ENCODE assay signal across 8 cellular contexts in genomic region chr17:28953444-28954118, GRCh38. TPM values are rescaled to one million over a fixed set of nuclear protein-coding genes. Genes with fewer than 3 reads are reported as not detected.
A peak's percentile ranks its signal among the peaks of the same experiment; 100 is the strongest.
DNase-seq lines count a peak whose midpoint lies in the region; ATAC-seq and TF ChIP-seq lines count a peak whose summit lies in the region.

No MANE protein-coding gene starts in this region.

- no peak overlapping the region for H2BK120ac ChIP-seq in mesenchymal stem cell (ENCODE audit: low read depth, low read length)

- POLR2A ChIA-PET in HEK293T (lab: Yijun Ruan, JAX): interaction anchor here (1.0 to 3.1 kb wide), 8 partner anchors 8 to 308 kb away, joined by 3 to 61 read pairs (median 4); partner anchors contain the start of genes BLTP2, FLOT2, NEK8 and RPL23A

- H2AK5ac ChIP-seq in mesenchymal stem cell (ENCODE audit: low read length, severe bottlenecking): no peak overlapping the region

- H3K23ac ChIP-seq in mesenchymal stem cell (ENCODE audit: low read length in 2 of 2): no peak overlapping the region

- H3K4me3 ChIP-seq in cardiac fibroblast (replicated peaks in 1 of 2; ENCODE audit: low read depth in 2 of 2, low read length in 2 of 2) (no peak overlapping the region), mesenchymal stem cell (ENCODE audit: insufficient read depth in 1 of 2, low read depth in 1 of 2, low read length in 2 of 2) (no peak overlapping the region)

- H2AFZ ChIP-seq in mesenchymal stem cell (ENCODE audit: low read depth, low read length): no peak overlapping the region

- DNase-seq in D341Med (ENCODE audit: low spot score) (peak; percentile 69), HEK293T (ENCODE audit: extremely low spot score) (peak; percentile 45), T-helper 9 cell (peak; percentile 38), cardiac fibroblast (ENCODE audit: low read depth in 2 of 2) (peak; percentile 55 to 61), mesenchymal stem cell (peak; percentile 64)

- no peak overlapping the region for H3K14ac ChIP-seq in mesenchymal stem cell (ENCODE audit: low read length in 2 of 2)

- no peak overlapping the region for H4K91ac ChIP-seq in mesenchymal stem cell (ENCODE audit: low read length)

- TF ChIP-seq CTCF in cardiac fibroblast (IDR thresholded peaks at IDR 0.05; ENCODE audit: low read depth, low read length): peak; percentile 96

- no peak overlapping the region for H3K9ac ChIP-seq in mesenchymal stem cell (ENCODE audit: low read length)

- H3K79me1 ChIP-seq in mesenchymal stem cell (replicated peaks; ENCODE audit: low read length, poor library complexity, severe bottlenecking): peaks cover 3% of the 10 kb centered on the region

- H4K8ac ChIP-seq in mesenchymal stem cell (ENCODE audit: low read length): no peak overlapping the region

- no peak overlapping the region for H2BK5ac ChIP-seq in mesenchymal stem cell (ENCODE audit: low read depth, low read length, poor library complexity, severe bottlenecking)

- no peak overlapping the region for H2BK12ac ChIP-seq in mesenchymal stem cell (ENCODE audit: low read length in 2 of 2)

- H3K4me2 ChIP-seq in mesenchymal stem cell (ENCODE audit: low read length, poor library complexity, severe bottlenecking): no peak overlapping the region

- no peak overlapping the region for H3K4ac ChIP-seq in mesenchymal stem cell (ENCODE audit: low read depth in 1 of 2, low read length in 2 of 2)

- CTCF ChIA-PET in HEK293T (lab: Yijun Ruan, JAX): interaction anchor here (0.6 to 3.7 kb wide), 28 partner anchors 8 to 234 kb away, joined by 3 to 50 read pairs (median 4); partner anchors contain the start of genes FAM222B, NEK8 and RPL23A

- no peaks in the 10 kb centered on the region for H3K27me3 ChIP-seq in mesenchymal stem cell (ENCODE audit: control insufficient read depth in 1 of 2, insufficient read depth in 1 of 2, low read length in 2 of 2)

- no peaks in the 10 kb centered on the region for H3K36me3 ChIP-seq in mesenchymal stem cell (ENCODE audit: control insufficient read depth in 1 of 2, insufficient read depth in 2 of 2, low read depth in 1 of 2, low read length in 2 of 2)

- H3K9me3 ChIP-seq in mesenchymal stem cell (ENCODE audit: control insufficient read depth, low read length): no peaks in the 10 kb centered on the region

- peaks cover 3% of the 10 kb centered on the region for H3K4me1 ChIP-seq in mesenchymal stem cell (ENCODE audit: control insufficient read depth, insufficient read depth, low read depth, low read length)

- H2BK15ac ChIP-seq in mesenchymal stem cell (ENCODE audit: low read depth, poor library complexity, severe bottlenecking): no peak overlapping the region

- H3K18ac ChIP-seq in mesenchymal stem cell (ENCODE audit: low read depth in 1 of 2, low read length in 2 of 2): no peak overlapping the region

- ATAC-seq in HG02759 (IDR thresholded peaks at IDR 0.05; ENCODE audit: unreplicated experiment) (no peak), GM21381 (IDR thresholded peaks at IDR 0.05; ENCODE audit: unreplicated experiment) (no peak)

- H3K27ac ChIP-seq in mesenchymal stem cell (ENCODE audit: low read length, poor library complexity, severe bottlenecking) (no peak overlapping the region), temporal lobe (ENCODE audit: low read depth, low read length) (peak overlapping the region; percentile 77)

- 26% methylated on average over 5 of the region's 5 CpGs for WGBS in mesenchymal stem cell

TF ChIP-seq in HEK293T, 16 proteins besides CTCF, POLR2A, EP300 and RAD21:
- TF ChIP-seq NFRKB (IDR thresholded peaks at IDR 0.05): no peak
- no peak for TF ChIP-seq ELF4 (IDR thresholded peaks at IDR 0.05)
- no peak for TF ChIP-seq ZNF384 (IDR thresholded peaks at IDR 0.05)
- no peak for TF ChIP-seq L3MBTL2 (conservative IDR thresholded peaks at IDR 0.05)
- no peak for TF ChIP-seq FOXA1 (IDR thresholded peaks at IDR 0.05)
- TF ChIP-seq HDGF (IDR thresholded peaks at IDR 0.05; ENCODE audit: borderline replicate concordance): no peak
- TF ChIP-seq FOXM1 (IDR thresholded peaks at IDR 0.05; ENCODE audit: borderline replicate concordance): no peak
- TF ChIP-seq FOXK2 (IDR thresholded peaks at IDR 0.05): no peak
- no peak for TF ChIP-seq BHLHE40 (IDR thresholded peaks at IDR 0.05; ENCODE audit: borderline replicate concordance)
TF ChIP-seq in HEK293T: peak in this region for 0.

RNA-seq across cellular contexts. Expression of gene PHF12, which starts 2.3 kb away (rescaled TPM):
- polyA plus RNA-seq in mesenchymal stem cell (2013, experiment 1 of 2): 22.4 TPM
- 20.9 TPM for polyA plus RNA-seq in mesenchymal stem cell (2013, experiment 2 of 2)
- total RNA-seq in temporal lobe: 29.3 TPM

RNA-seq across cellular contexts. Expression of gene DHRS13, which starts 50.7 kb away (rescaled TPM):
- polyA plus RNA-seq in mesenchymal stem cell (2013, experiment 1 of 2): 1.8 TPM
- polyA plus RNA-seq in mesenchymal stem cell (2013, experiment 2 of 2): 1.7 TPM
- total RNA-seq in temporal lobe: 20.4 TPM

RNA-seq across cellular contexts. Expression of gene SEZ6, which starts 52.3 kb away (rescaled TPM):
- polyA plus RNA-seq in mesenchymal stem cell (2013, experiment 1 of 2): not detected
- polyA plus RNA-seq in mesenchymal stem cell (2013, experiment 2 of 2): 0.04 TPM
- total RNA-seq in temporal lobe: 57.3 TPM

RNA-seq across cellular contexts. Expression of gene FLOT2, which starts 56.0 kb away (rescaled TPM):
- polyA plus RNA-seq in mesenchymal stem cell (2013, experiment 1 of 2): 70.2 TPM
- 65.0 TPM for polyA plus RNA-seq in mesenchymal stem cell (2013, experiment 2 of 2)
- 27.0 TPM for total RNA-seq in temporal lobe
